Comparison of ENCODE assay signal across 16 cellular contexts in genomic region chr13:113023217-113023597, GRCh38. TPM values are rescaled to one million over a fixed set of nuclear protein-coding genes. Genes with fewer than 3 reads are reported as not detected.
DNase-seq lines count a peak whose midpoint lies in the region; ATAC-seq and TF ChIP-seq lines count a peak whose summit lies in the region.
"Had no signal": no experiment of that assay in that cellular context is flagged by ENCODE, and none has a peak within 500 bp of the region (broad histone marks: within the 10 kb centered on the region; RNA-seq: fewer than 3 reads in every experiment).

No MANE protein-coding gene starts in this region.

- no peaks in the 10 kb centered on the region for H3K36me3 Mint-ChIP-seq in MCF 10A (ENCODE audit: insufficient read depth, unreplicated experiment)
- no peaks in the 10 kb centered on the region for H3K36me3 Mint-ChIP-seq in activated T-helper 1 cell treated with anti-CD3 and anti-CD28 coated beads, Interleukin-12 subunit alpha, Interleukin-12 subunit beta, Interleukin-2, Interleukin-4 antibody, amounts not matched to agents 30 ng/mL and 10 ng/mL and 1 ng/mL, durations not matched to agents 14 hours and 24 hours and 36 hours (ENCODE audit: low read depth)

- H3K4me3 Mint-ChIP-seq in MCF 10A (ENCODE audit: unreplicated experiment), result no peak overlapping the region
- no peak overlapping the region for H3K4me3 Mint-ChIP-seq in activated T-helper 1 cell treated with anti-CD3 and anti-CD28 coated beads, Interleukin-12 subunit alpha, Interleukin-12 subunit beta, Interleukin-2, Interleukin-4 antibody, amounts not matched to agents 30 ng/mL and 10 ng/mL and 1 ng/mL, durations not matched to agents 14 hours and 24 hours and 36 hours
- H3K4me3 Mint-ChIP-seq: activated CD4-positive, alpha-beta T cell treated with anti-CD3 and anti-CD28 coated beads, Interleukin-2, amount 10 ng/mL, durations not matched to agents 7 days and 5 days; CD4-positive, alpha-beta memory T cell had no signal

- in situ Hi-C loops in mammary epithelial cell (cut with MboI; ENCODE audit: low sequenced_read_pairs in 2 of 2), result no loop called here

- CTCF ChIA-PET in mammary epithelial cell (lab: Charles Lee; ENCODE audit: low non-redundant PET), result no interaction called here
- CTCF ChIA-PET in MCF 10A (lab: Yijun Ruan, JAX), result interaction anchor here (0.6 kb wide), 1 partner anchor 80 kb away, joined by 3 read pairs; no protein-coding TSS in a partner anchor

- POLR2A ChIA-PET in MCF 10A (lab: Yijun Ruan, JAX), result no interaction called here

- H3K9me3 ChIP-seq in mammary epithelial cell (replicated peaks; ENCODE audit: insufficient read depth, low read length) (no peaks in the 10 kb centered on the region), mesodermal cell (ENCODE audit: control insufficient read depth, low read length) (peaks cover 6% of the 10 kb centered on the region), vagina (no peaks in the 10 kb centered on the region), Karpas-422 (ENCODE audit: low read length) (no peaks in the 10 kb centered on the region)
- H3K9me3 ChIP-seq: Peyer's patch, testis had no signal

- no peaks in the 10 kb centered on the region for H3K4me1 Mint-ChIP-seq in MCF 10A (ENCODE audit: insufficient read depth, unreplicated experiment)
- no peaks in the 10 kb centered on the region for H3K4me1 Mint-ChIP-seq in activated T-helper 1 cell treated with anti-CD3 and anti-CD28 coated beads, Interleukin-12 subunit alpha, Interleukin-12 subunit beta, Interleukin-2, Interleukin-4 antibody, amounts not matched to agents 30 ng/mL and 10 ng/mL and 1 ng/mL, durations not matched to agents 14 hours and 24 hours and 36 hours (ENCODE audit: low read depth)
- H3K4me1 Mint-ChIP-seq: activated CD4-positive, alpha-beta T cell treated with anti-CD3 and anti-CD28 coated beads, Interleukin-2, amount 10 ng/mL, durations not matched to agents 7 days and 5 days had no signal

- H3K9me3 Mint-ChIP-seq in MCF 10A (ENCODE audit: unreplicated experiment), result no peaks in the 10 kb centered on the region
- H3K9me3 Mint-ChIP-seq in activated T-helper 1 cell treated with anti-CD3 and anti-CD28 coated beads, Interleukin-12 subunit alpha, Interleukin-12 subunit beta, Interleukin-2, Interleukin-4 antibody, amounts not matched to agents 30 ng/mL and 10 ng/mL and 1 ng/mL, durations not matched to agents 14 hours and 24 hours and 36 hours, result no peaks in the 10 kb centered on the region
- H3K9me3 Mint-ChIP-seq: activated CD4-positive, alpha-beta T cell treated with anti-CD3 and anti-CD28 coated beads, Interleukin-2, amount 10 ng/mL, durations not matched to agents 7 days and 5 days; CD4-positive, alpha-beta memory T cell had no signal

- no peak overlapping the region for H3K4me3 ChIP-seq in mammary epithelial cell (replicated peaks in 1 of 3; ENCODE audit: insufficient read depth in 1 of 3, low read depth in 2 of 3, low read length in 3 of 3)
- peak overlapping the region; percentile 9 for H3K4me3 ChIP-seq in mesodermal cell (ENCODE audit: extremely low read depth, insufficient read depth, low read length, poor library complexity, severe bottlenecking)
- peak overlapping the region in 1 of 2 donors; percentile 16 for H3K4me3 ChIP-seq in vagina
- H3K4me3 ChIP-seq in Karpas-422 (ENCODE audit: low read length), result no peak overlapping the region
- H3K4me3 ChIP-seq: Peyer's patch, sigmoid colon, testis had no signal

- dilution Hi-C loops in mammary epithelial cell (cut with HindIII; ENCODE audit: low sequenced_read_pairs), result loop anchor here (5.0 kb wide), 2 partner anchors 51 to 64 kb away; no protein-coding TSS in a partner anchor

- H3K9ac ChIP-seq in mammary epithelial cell (ENCODE audit: insufficient read depth, low read length) (no peak overlapping the region), Karpas-422 (ENCODE audit: low read length) (no peak overlapping the region)

- no peak overlapping the region for H3K27ac ChIP-seq in mammary epithelial cell (ENCODE audit: insufficient read depth, low read depth, low read length)
- H3K27ac ChIP-seq in foreskin keratinocyte, result no peak overlapping the region
- H3K27ac ChIP-seq in mesodermal cell (ENCODE audit: low read depth, low read length, severe bottlenecking), result peak overlapping the region; percentile 94
- peak overlapping the region; percentile 44 for H3K27ac ChIP-seq in vagina
- no peak overlapping the region for H3K27ac ChIP-seq in Karpas-422 (ENCODE audit: low read length)
- H3K27ac ChIP-seq: Peyer's patch, sigmoid colon, testis had no signal

- H3K27me3 Mint-ChIP-seq in MCF 10A (ENCODE audit: insufficient read depth, unreplicated experiment), result peaks cover 35% of the 10 kb centered on the region
- H3K27me3 Mint-ChIP-seq in activated T-helper 1 cell treated with anti-CD3 and anti-CD28 coated beads, Interleukin-12 subunit alpha, Interleukin-12 subunit beta, Interleukin-2, Interleukin-4 antibody, amounts not matched to agents 30 ng/mL and 10 ng/mL and 1 ng/mL, durations not matched to agents 14 hours and 24 hours and 36 hours (ENCODE audit: insufficient read depth), result peaks cover 2% of the 10 kb centered on the region
- H3K27me3 Mint-ChIP-seq: activated CD4-positive, alpha-beta T cell treated with anti-CD3 and anti-CD28 coated beads, Interleukin-2, amount 10 ng/mL, durations not matched to agents 7 days and 5 days; CD4-positive, alpha-beta memory T cell had no signal

- H2AFZ ChIP-seq in mammary epithelial cell (ENCODE audit: low read depth, low read length) (peak overlapping the region; percentile 80), Karpas-422 (ENCODE audit: low read length) (no peak overlapping the region)

- peaks cover 11% of the 10 kb centered on the region for H3K4me1 ChIP-seq in mammary epithelial cell (ENCODE audit: insufficient read depth, low read length)
- peaks cover 7% of the 10 kb centered on the region for H3K4me1 ChIP-seq in foreskin keratinocyte
- H3K4me1 ChIP-seq in mesodermal cell (ENCODE audit: control insufficient read depth, insufficient read depth, low read length, poor library complexity, severe bottlenecking), result peaks cover 17% of the 10 kb centered on the region
- H3K4me1 ChIP-seq in vagina, result peaks cover 17% of the 10 kb centered on the region
- no peaks in the 10 kb centered on the region for H3K4me1 ChIP-seq in Karpas-422 (ENCODE audit: low read length)
- H3K4me1 ChIP-seq: Peyer's patch, sigmoid colon, testis had no signal

- BruUV-seq in mammary epithelial cell (replicated peaks; lab: Mats Ljungman, UMichigan) (no TSS peak), MCF 10A (replicated peaks; lab: Mats Ljungman, UMichigan) (no TSS peak)

- H3K36me3 ChIP-seq in mammary epithelial cell (ENCODE audit: insufficient read depth, low read length) (no peaks in the 10 kb centered on the region), mesodermal cell (ENCODE audit: control insufficient read depth, insufficient read depth, low read length) (no peaks in the 10 kb centered on the region), vagina (no peaks in the 10 kb centered on the region), Karpas-422 (ENCODE audit: insufficient read depth, low read length) (no peaks in the 10 kb centered on the region)
- H3K36me3 ChIP-seq: Peyer's patch, sigmoid colon had no signal

- ATAC-seq in foreskin keratinocyte, result peak; percentile 62

- H3K9me2 ChIP-seq in Karpas-422 (replicated peaks; ENCODE audit: insufficient read depth, low read length), result no peaks in the 10 kb centered on the region

- no peak for TF ChIP-seq CTCF in mammary epithelial cell (conservative IDR thresholded peaks at IDR 0.05 in 1 of 2, IDR thresholded peaks at IDR 0.05 in 1 of 2; ENCODE audit: extremely low read depth in 1 of 2, insufficient read depth in 1 of 2, low read depth in 1 of 2, low read length in 2 of 2)
- no peak for TF ChIP-seq CTCF in MCF 10A (IDR thresholded peaks at IDR 0.05; ENCODE audit: unreplicated experiment)
- TF ChIP-seq CTCF in foreskin keratinocyte (conservative IDR thresholded peaks at IDR 0.05), result no peak
- no peak for TF ChIP-seq CTCF in vagina (IDR thresholded peaks at IDR 0.05)

- no peak overlapping the region for H3K27ac Mint-ChIP-seq in MCF 10A (ENCODE audit: low read depth, unreplicated experiment)
- no peak overlapping the region for H3K27ac Mint-ChIP-seq in activated T-helper 1 cell treated with anti-CD3 and anti-CD28 coated beads, Interleukin-12 subunit alpha, Interleukin-12 subunit beta, Interleukin-2, Interleukin-4 antibody, amounts not matched to agents 30 ng/mL and 10 ng/mL and 1 ng/mL, durations not matched to agents 14 hours and 24 hours and 36 hours
- H3K27ac Mint-ChIP-seq: activated CD4-positive, alpha-beta T cell treated with anti-CD3 and anti-CD28 coated beads, Interleukin-2, amount 10 ng/mL, durations not matched to agents 7 days and 5 days had no signal

- H4K20me1 ChIP-seq in mammary epithelial cell (ENCODE audit: insufficient read depth, low read length) (no peaks in the 10 kb centered on the region), Karpas-422 (ENCODE audit: insufficient read depth, low read depth, low read length) (no peaks in the 10 kb centered on the region)

- no peak for DNase-seq in mammary epithelial cell
- no peak for DNase-seq in MCF 10A (ENCODE audit: unreplicated experiment)
- no peak for DNase-seq in foreskin keratinocyte
- no peak for DNase-seq in vagina (ENCODE audit: extremely low spot score in 2 of 2)
- DNase-seq in NCI-H526 (lab: John Stamatoyannopoulos, UW), result no peak
- DNase-seq in Karpas-422, result no peak
- DNase-seq in activated T-helper 1 cell treated with anti-CD3 and anti-CD28 coated beads, Interleukin-12 subunit alpha, Interleukin-12 subunit beta, Interleukin-2, Interleukin-4 antibody, amounts not matched to agents 30 ng/mL and 10 ng/mL and 1 ng/mL, durations not matched to agents 14 hours and 24 hours and 36 hours (ENCODE audit: low spot score), result no peak
- DNase-seq: activated CD4-positive, alpha-beta T cell treated with anti-CD3 and anti-CD28 coated beads, Interleukin-2, amount 10 ng/mL, durations not matched to agents 7 days and 5 days; activated T-cell treated with anti-CD3 and anti-CD28 coated beads, Interleukin-2, amount 50 U/mL, for 48 hours; CD4-positive, alpha-beta memory T cell; NCI-H446 treated with DMSO at 0.1 percent for 48 hours; Peyer's patch; sigmoid colon; T-helper 2 cell; testis had no signal

- TF ChIP-seq POLR2A in vagina (IDR thresholded peaks at IDR 0.05), result no peak

- H3K27me3 ChIP-seq in mammary epithelial cell (ENCODE audit: insufficient read depth, low read length) (no peaks in the 10 kb centered on the region), foreskin keratinocyte (peaks cover 7% of the 10 kb centered on the region), vagina (no peaks in the 10 kb centered on the region), Karpas-422 (ENCODE audit: low read length) (no peaks in the 10 kb centered on the region)
- H3K27me3 ChIP-seq: Peyer's patch, testis had no signal

- WGBS in mammary epithelial cell (ENCODE audit: low coverage, missing lambda C conversion rate), result 34% methylated on average over 16 of the region's 22 CpGs
- WGBS in mesodermal cell (ENCODE audit: insufficient coverage in 2 of 2), 2 experiments, result 36 to 44% methylated on average over 22 of the region's 22 CpGs

- intact Hi-C loops in mammary epithelial cell (cut with micrococcal nuclease) (no loop called here), MCF 10A (cut with micrococcal nuclease) (no loop called here), vagina (cut with DNase I) (no loop called here)
- intact Hi-C loops in activated T-helper 1 cell treated with anti-CD3 and anti-CD28 coated beads, Interleukin-12 subunit alpha, Interleukin-12 subunit beta, Interleukin-2, Interleukin-4 antibody, amounts not matched to agents 30 ng/mL and 10 ng/mL and 1 ng/mL, durations not matched to agents 14 hours and 24 hours and 36 hours (cut with micrococcal nuclease), result no loop called here

- H3K4me2 ChIP-seq in mammary epithelial cell (ENCODE audit: insufficient read depth, low read depth, low read length), result no peak overlapping the region
- H3K4me2 ChIP-seq in Karpas-422 (ENCODE audit: low read depth, low read length, poor library complexity, severe bottlenecking), result no peak overlapping the region

- H3K79me2 ChIP-seq in mammary epithelial cell (ENCODE audit: insufficient read depth, low read length) (no peaks in the 10 kb centered on the region), Karpas-422 (ENCODE audit: low read length) (no peaks in the 10 kb centered on the region)

RNA-seq across cellular contexts. Expression of gene MCF2L, which starts 54.2 kb away (rescaled TPM):
- total RNA-seq in mammary epithelial cell, result under 1 TPM in 1 of 2 donors, not detected in 1; 0.33 TPM
- 0.10 TPM for polyA plus RNA-seq in mammary epithelial cell
- polyA minus RNA-seq in mammary epithelial cell, result not detected
- not detected in 2 replicates for total RNA-seq in MCF 10A (2022)
- total RNA-seq in foreskin keratinocyte, result 0.07 TPM in 1 of 2 replicates, not detected in the other
- 0.06 TPM in 1 of 2 replicates, not detected in the other for polyA plus RNA-seq in foreskin keratinocyte
- 6.9 TPM for polyA plus RNA-seq in mesodermal cell (2013, experiment 1 of 2)
- polyA plus RNA-seq in mesodermal cell (2013, experiment 2 of 2), result 5.9 TPM
- 45.4 TPM for total RNA-seq in vagina
- total RNA-seq in Karpas-422 (2014; rRNA removed; shearing (Covaris generic); ENCODE audit: low replicate concordance), result not detected in 2 replicates
- total RNA-seq in activated T-helper 1 cell treated with anti-CD3 and anti-CD28 coated beads, Interleukin-12 subunit alpha, Interleukin-12 subunit beta, Interleukin-2, Interleukin-4 antibody, amounts not matched to agents 30 ng/mL and 10 ng/mL and 1 ng/mL, durations not matched to agents 14 hours and 24 hours and 36 hours, result 0.42 TPM in 1 of 2 replicates, not detected in the other

Comparison
In these comparisons a context has a peak if more than half of its experiments do, and no peak if none do; other contexts are left out.
1. H3K27ac ChIP-seq: peak in mesodermal cell (single experiment) and vagina (single experiment); none in mammary epithelial cell (single experiment), foreskin keratinocyte (single experiment) and Karpas-422 (single experiment).
2. RNA of gene MCF2L, which starts 54.2 kb away (total RNA-seq): 45.4 TPM in vagina (single experiment); 0.33 TPM in mammary epithelial cell, 0.42 TPM in activated T-helper 1 cell treated with anti-CD3 and anti-CD28 coated beads, Interleukin-12 subunit alpha, Interleukin-12 subunit beta, Interleukin-2, Interleukin-4 antibody, amounts not matched to agents 30 ng/mL and 10 ng/mL and 1 ng/mL, durations not matched to agents 14 hours and 24 hours and 36 hours, not detected in MCF 10A, 0.07 TPM in foreskin keratinocyte and not detected in Karpas-422; every median in the first group is over 10 times any median in the second.